Comparison of ENCODE assay signal across 1 cellular context in genomic region chr14:64459737-64460136, GRCh38.
TF ChIP-seq lines count a peak whose summit lies in the region.

No MANE protein-coding gene starts in this region.

TF ChIP-seq in IMR-90, 13 proteins besides CTCF, POLR2A, EP300 and RAD21:
- peak; percentile 41 for TF ChIP-seq CEBPB (IDR thresholded peaks at IDR 0.05; ENCODE audit: low read depth, low read length)
- no peak for TF ChIP-seq CHD1 (IDR thresholded peaks at IDR 0.05; ENCODE audit: low read depth, low read length)
